10 cellular contexts compared by ENCODE assay signal in the genomic region with DNA sequence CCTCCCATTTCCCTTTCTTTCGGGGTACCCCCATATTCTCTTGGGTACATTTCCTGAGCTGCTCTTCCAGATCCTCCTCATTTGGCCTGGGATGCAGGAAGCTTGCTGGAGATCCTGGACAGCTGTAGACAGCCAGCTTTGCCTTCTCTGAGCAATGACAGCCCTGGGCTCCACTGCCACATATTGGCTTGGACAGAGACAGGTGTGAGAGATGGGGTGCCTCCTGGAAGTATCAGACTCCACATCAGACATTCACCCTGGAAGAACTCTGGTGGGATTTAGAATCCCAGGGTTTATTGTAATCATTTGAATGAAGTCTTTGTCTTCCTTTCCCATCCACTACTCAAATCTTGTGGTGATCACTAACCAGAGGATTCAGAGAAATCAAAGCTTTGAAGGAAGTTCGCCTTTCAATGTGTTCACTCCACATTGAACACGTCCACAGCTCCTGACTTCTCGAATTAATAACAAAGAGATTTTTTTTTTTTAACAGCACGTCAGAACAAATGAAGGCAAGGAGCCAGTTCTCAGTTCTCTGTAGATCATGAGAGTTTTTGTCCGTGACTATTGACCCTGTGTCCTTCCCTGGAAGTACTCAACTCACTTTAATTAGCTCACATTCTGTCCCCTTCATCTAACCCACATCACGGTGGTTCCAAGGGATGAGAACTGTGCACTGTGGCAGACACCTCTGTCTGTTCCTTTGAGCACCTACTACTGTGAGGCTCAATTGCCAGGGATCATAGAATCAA.
"Had no signal": no experiment of that assay in that cellular context is flagged by ENCODE, and none has a peak within 500 bp of the region (broad histone marks: within the 10 kb centered on the region; RNA-seq: fewer than 3 reads in every experiment).

No MANE protein-coding gene starts in this region.

- H3K36me3 ChIP-seq: HAP-1 had no signal

- H3K4me3 ChIP-seq: GM23248, HAP-1, K562 had no signal

- H3K27ac ChIP-seq: GM23248, HL-60, KMS-11 had no signal

- H3K9me3 ChIP-seq: HAP-1 had no signal

- H3K4me2 ChIP-seq: KMS-11 had no signal

- H3K9ac ChIP-seq: GM23248, KMS-11 had no signal

- ATAC-seq: HCT116, HepG2, K562 had no signal

- DNase-seq: GM23248, GOT3, H7, HFFc6 had no signal

- H3K4me1 ChIP-seq: HAP-1 had no signal
